In genomic region chr17:63774141-63774981, GRCh38 we compare ENCODE assay signal across 8 cellular contexts. TPM values are rescaled to one million over a fixed set of nuclear protein-coding genes. Genes with fewer than 3 reads are reported as not detected.
DNase-seq lines count a peak whose midpoint lies in the region; ATAC-seq and TF ChIP-seq lines count a peak whose summit lies in the region.

Gene DDX42, plus strand, starts transcription at chr17:63774170. Its CDS starts 12,880 bp downstream, at chr17:63787050.

- no peaks in the 10 kb centered on the region for H3K9me3 ChIP-seq in Peyer's patch

- ATAC-seq in HG03280 (IDR thresholded peaks at IDR 0.05; ENCODE audit: unreplicated experiment): peak; percentile 1
- ATAC-seq in left ventricle myocardium superior: peak; percentile 14

- peaks cover 0 to 13% (median 0%) of the 10 kb centered on the region in 3 donors for H3K36me3 ChIP-seq in Peyer's patch

- DNase-seq in activated CD4-positive, alpha-beta T cell treated with anti-CD3 and anti-CD28 coated beads for 1 hour: peak; percentile 86
- no peak for DNase-seq in activated CD4-positive, alpha-beta T cell treated with anti-CD3 and anti-CD28 coated beads for 48 hours
- DNase-seq in Peyer's patch: peak; percentile 39 to 94 (median 73)
- peak; percentile 58 for DNase-seq in amniotic epithelial cell (ENCODE audit: low read depth)
- DNase-seq in left ventricle myocardium superior: peak; percentile 91
- no peak for DNase-seq in pulmonary artery endothelial cell (ENCODE audit: low read depth, low spot score)
- DNase-seq in NCI-H1436 (lab: John Stamatoyannopoulos, UW): no peak

- H3K27me3 ChIP-seq in Peyer's patch: no peaks in the 10 kb centered on the region

- H3K4me1 ChIP-seq in Peyer's patch: peaks cover 0 to 39% (median 15%) of the 10 kb centered on the region in 4 donors

- peak within 1 kb of the TSS; percentile 78 to 92 (median 84) for H3K4me3 ChIP-seq in Peyer's patch

- intact Hi-C loops in left ventricle myocardium superior (cut with micrococcal nuclease): no loop called here

- H3K27ac ChIP-seq in Peyer's patch: peak within 1 kb of the TSS; percentile 97 to 99 (median 98)

- peak in 1 of 6 experiments; percentile 20 for TF ChIP-seq CTCF in Peyer's patch (IDR thresholded peaks at IDR 0.05)

- peak; percentile 6 to 34 for TF ChIP-seq POLR2A in Peyer's patch (IDR thresholded peaks at IDR 0.05)

RNA-seq across cellular contexts. Expression of gene DDX42, which starts in this region (rescaled TPM):
- 100 to 1,000 TPM in 3 of 4 donors, 10 to 100 TPM in 1; 78.5 to 334 (median 148) TPM for total RNA-seq in Peyer's patch
- 56.7 TPM for total RNA-seq in left ventricle myocardium superior
- 67.0 and 83.1 TPM in 2 replicates for total RNA-seq in pulmonary artery endothelial cell

Comparison
In these comparisons a context has a peak if more than half of its experiments do, and no peak if none do; other contexts are left out.
1. DNase-seq: peak in activated CD4-positive, alpha-beta T cell treated with anti-CD3 and anti-CD28 coated beads for 1 hour (single experiment), Peyer's patch (3 of 3), amniotic epithelial cell (single experiment) and left ventricle myocardium superior (single experiment); none in activated CD4-positive, alpha-beta T cell treated with anti-CD3 and anti-CD28 coated beads for 48 hours (single experiment), pulmonary artery endothelial cell (single experiment) and NCI-H1436 (single experiment).